In genomic region chr5:89351232-89351631, GRCh38 we compare ENCODE assay signal across 19 cellular contexts.
DNase-seq lines count a peak whose midpoint lies in the region; FAIRE-seq and TF ChIP-seq lines count a peak whose summit lies in the region.
"Had no signal": no experiment of that assay in that cellular context is flagged by ENCODE, and none has a peak within 500 bp of the region (broad histone marks: within the 10 kb centered on the region; RNA-seq: fewer than 3 reads in every experiment).

No MANE protein-coding gene starts in this region.

- H3K36me3 ChIP-seq in bronchial epithelial cell (ENCODE audit: control insufficient read depth, insufficient read depth, low read length): no peaks in the 10 kb centered on the region
- H3K36me3 ChIP-seq: heart left ventricle, right atrium auricular region, vagina had no signal

- H3K27me3 ChIP-seq in bronchial epithelial cell (ENCODE audit: control insufficient read depth, insufficient read depth, low read length): no peaks in the 10 kb centered on the region
- H3K27me3 ChIP-seq: heart left ventricle, right atrium auricular region, vagina had no signal

- no peak overlapping the region for H3K4me3 ChIP-seq in bronchial epithelial cell (ENCODE audit: low read depth, low read length)
- H3K4me3 ChIP-seq: heart left ventricle, right atrium auricular region, vagina had no signal

- FAIRE-seq in bronchial epithelial cell (lab: Jason Lieb, UNC): no peak

- DNase-seq in EL: peak; percentile 43
- DNase-seq in LHCN-M2 (ENCODE audit: low read depth): peak; percentile 83
- peak; percentile 21 for DNase-seq in bronchial epithelial cell (ENCODE audit: low read depth)
- DNase-seq in non-pigmented ciliary epithelial cell (ENCODE audit: low read depth): peak; percentile 59
- no peak for DNase-seq in NCI-H2227 treated with DMSO at 0.1 percent for 48 hours (lab: John Stamatoyannopoulos, UW)
- DNase-seq in NCI-H524 (lab: John Stamatoyannopoulos, UW): no peak
- no peak for DNase-seq in COLO668 (lab: John Stamatoyannopoulos, UW; ENCODE audit: unreplicated experiment)
- no peak for DNase-seq in effector CD4-positive, alpha-beta T cell
- DNase-seq: activated CD4-positive, alpha-beta T cell treated with anti-CD3 and anti-CD28 coated beads, Interleukin-2, amount 50 U/mL, for 48 hours; anterior cingulate cortex; CD8-positive, alpha-beta T cell; effector memory CD4-positive, alpha-beta T cell; heart left ventricle; left colon; naive B cell; NCI-H1436; NCI-H526 had no signal

- TF ChIP-seq CTCF in bronchial epithelial cell (IDR thresholded peaks at IDR 0.05; ENCODE audit: insufficient read depth, low read length, severe bottlenecking): no peak

Comparison
In these comparisons a context has a peak if more than half of its experiments do, and no peak if none do; other contexts are left out.
1. DNase-seq: peak in EL (single experiment), LHCN-M2 (single experiment), bronchial epithelial cell (single experiment) and non-pigmented ciliary epithelial cell (single experiment); none in NCI-H2227 treated with DMSO at 0.1 percent for 48 hours (single experiment), NCI-H524 (0 of 2), COLO668 (single experiment) and effector CD4-positive, alpha-beta T cell (single experiment).